1 cellular context compared by ENCODE assay signal in the genomic region with DNA sequence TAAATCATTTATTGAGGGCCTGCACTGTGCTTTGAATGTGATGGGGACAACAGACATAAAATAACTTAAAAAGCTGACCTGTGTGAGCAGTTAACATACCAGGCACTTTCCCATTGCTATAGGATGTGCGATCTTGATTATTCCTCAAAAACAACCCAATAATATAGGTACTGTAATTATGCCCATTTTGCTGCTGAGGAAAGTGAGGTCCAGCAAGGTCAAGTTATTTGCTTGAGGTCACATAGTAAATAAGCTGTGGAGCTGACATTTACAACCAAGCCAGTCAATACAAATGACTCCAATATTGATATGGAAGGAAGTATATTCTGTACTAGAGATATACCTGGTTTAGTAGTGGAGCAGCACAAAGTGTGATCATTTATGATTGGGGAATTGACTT.
TF ChIP-seq lines count a peak whose summit lies in the region.

No MANE protein-coding gene starts in this region.

TF ChIP-seq in SK-N-SH treated with all-trans-retinoic acid at 6 μM for 48 hours, 23 proteins besides CTCF, POLR2A, EP300 and RAD21 (continued from another document):
- 0 out of 2 replicates have a peak, but pooled peaks have one; percentile 10 for TF ChIP-seq ZFP3 (CRISPR knock-in tag; IDR thresholded peaks at IDR 0.05)
